1 cellular context compared by ENCODE assay signal in genomic region chr3:133730993-133731392, GRCh38.
TF ChIP-seq lines count a peak whose summit lies in the region.

No MANE protein-coding gene starts in this region.

TF ChIP-seq in HepG2, 621 proteins besides CTCF, POLR2A, EP300 and RAD21 (continued from another document):
- TF ChIP-seq ARID5B (CRISPR knock-in tag; IDR thresholded peaks at IDR 0.05): peak; percentile 97
- peak; percentile 67; the same call in 1 of the 2 replicates for TF ChIP-seq IKZF5 (CRISPR knock-in tag; IDR thresholded peaks at IDR 0.05)
- TF ChIP-seq POLR2AphosphoS5 (IDR thresholded peaks at IDR 0.05; ENCODE audit: low read depth, low read length): no peak
- TF ChIP-seq ZNF710 (CRISPR knock-in tag; IDR thresholded peaks at IDR 0.05; ENCODE audit: borderline replicate concordance): peak; percentile 81; the same call in 1 of the 2 replicates
- 0 out of 2 replicates have a peak, but pooled peaks have one; percentile 47 for TF ChIP-seq KDM3A (CRISPR knock-in tag; IDR thresholded peaks at IDR 0.05; ENCODE audit: low read depth)
- peak; percentile 74 for TF ChIP-seq ZMYM3 (CRISPR knock-in tag; IDR thresholded peaks at IDR 0.05)
- TF ChIP-seq CREM (IDR thresholded peaks at IDR 0.05): peak; percentile 84
- no peak for TF ChIP-seq CREM (CRISPR knock-in tag; IDR thresholded peaks at IDR 0.05)
- TF ChIP-seq RFXAP (CRISPR knock-in tag; IDR thresholded peaks at IDR 0.05; ENCODE audit: borderline replicate concordance): peak; percentile 37; the same call in 1 of the 2 replicates
- TF ChIP-seq HIC2 (CRISPR knock-in tag; IDR thresholded peaks at IDR 0.05; ENCODE audit: low read depth): no peak
- no peak for TF ChIP-seq GABPA (IDR thresholded peaks at IDR 0.05; ENCODE audit: low read depth, low read length)
- 0 out of 2 replicates have a peak, but pooled peaks have one; percentile 22 for TF ChIP-seq GABPA (CRISPR knock-in tag; IDR thresholded peaks at IDR 0.05; ENCODE audit: low read depth)
- peak; percentile 72 for TF ChIP-seq TBL1XR1 (IDR thresholded peaks at IDR 0.05; ENCODE audit: borderline replicate concordance, low read length, partially characterized antibody)
- TF ChIP-seq NR2F6 (IDR thresholded peaks at IDR 0.05): peak; percentile 91
- TF ChIP-seq NR2F6 (CRISPR knock-in tag; IDR thresholded peaks at IDR 0.05): peak; percentile 89
- TF ChIP-seq NR2F1 (CRISPR knock-in tag; IDR thresholded peaks at IDR 0.05): peak; percentile 80 to 86
- peak; percentile 90 for TF ChIP-seq NR2F2 (IDR thresholded peaks at IDR 0.05; ENCODE audit: borderline replicate concordance, low read depth)
- peak; percentile 40; the same call in 1 of the 2 replicates for TF ChIP-seq ZBTB26 (CRISPR knock-in tag; IDR thresholded peaks at IDR 0.05; ENCODE audit: borderline replicate concordance)
- 0 out of 2 replicates have a peak, but pooled peaks have one; percentile 50 for TF ChIP-seq ZNF691 (CRISPR knock-in tag; IDR thresholded peaks at IDR 0.05; ENCODE audit: borderline replicate concordance, low read depth)
- 0 out of 2 replicates have a peak, but pooled peaks have one; percentile 25 for TF ChIP-seq HHEX (CRISPR knock-in tag; IDR thresholded peaks at IDR 0.05)
- TF ChIP-seq ATF1 (CRISPR knock-in tag; IDR thresholded peaks at IDR 0.05): peak; percentile 32; the same call in 1 of the 2 replicates
- TF ChIP-seq TBX2 (CRISPR knock-in tag; IDR thresholded peaks at IDR 0.05; ENCODE audit: borderline replicate concordance): peak; percentile 71
- peak; percentile 80; the same call in 1 of the 2 replicates for TF ChIP-seq ZNF614 (CRISPR knock-in tag; IDR thresholded peaks at IDR 0.05; ENCODE audit: borderline replicate concordance)
- TF ChIP-seq FOXA3 (CRISPR knock-in tag; IDR thresholded peaks at IDR 0.05): peak; percentile 94
- TF ChIP-seq KLF16 (CRISPR knock-in tag; IDR thresholded peaks at IDR 0.05): peak in 1 of 2 experiments; percentile 44; a peak in 1 of 4 replicates
- peak; percentile 45; the same call in 1 of the 2 replicates for TF ChIP-seq DPF2 (CRISPR knock-in tag; IDR thresholded peaks at IDR 0.05; ENCODE audit: borderline replicate concordance, low read depth)
- TF ChIP-seq TARDBP (CRISPR knock-in tag; IDR thresholded peaks at IDR 0.05): peak; percentile 91; the same call in 1 of the 2 replicates
- TF ChIP-seq HNF4G (IDR thresholded peaks at IDR 0.05; ENCODE audit: borderline replicate concordance, low read depth, low read length): peak; percentile 98
- TF ChIP-seq HNF4G (CRISPR knock-in tag; IDR thresholded peaks at IDR 0.05; ENCODE audit: borderline replicate concordance, low read depth): peak; percentile 98
- peak; percentile 86 for TF ChIP-seq ISL2 (CRISPR knock-in tag; IDR thresholded peaks at IDR 0.05)
- peak; percentile 75 for TF ChIP-seq ZNF644 (CRISPR knock-in tag; IDR thresholded peaks at IDR 0.05; ENCODE audit: low read depth)
- peak; percentile 69; the same call in 1 of the 2 replicates for TF ChIP-seq SMAD3 (CRISPR knock-in tag; IDR thresholded peaks at IDR 0.05)
- peak; percentile 50; the same call in 1 of the 2 replicates for TF ChIP-seq ZNF788 (CRISPR knock-in tag; IDR thresholded peaks at IDR 0.05; ENCODE audit: borderline replicate concordance)
- TF ChIP-seq ETV5 (CRISPR knock-in tag; IDR thresholded peaks at IDR 0.05; ENCODE audit: borderline replicate concordance): peak; percentile 26; the same call in 1 of the 2 replicates
- TF ChIP-seq ZNF724P (CRISPR knock-in tag; IDR thresholded peaks at IDR 0.05; ENCODE audit: borderline replicate concordance): no peak
- TF ChIP-seq ZNF556 (CRISPR knock-in tag; IDR thresholded peaks at IDR 0.05; ENCODE audit: borderline replicate concordance): peak; percentile 29; the same call in 1 of the 2 replicates
- TF ChIP-seq ZNF792 (CRISPR knock-in tag; IDR thresholded peaks at IDR 0.05): peak; percentile 54; the same call in 1 of the 2 replicates
- TF ChIP-seq NCOR1 (IDR thresholded peaks at IDR 0.05; ENCODE audit: borderline replicate concordance, low read length): peak; percentile 99
- peak; percentile 77 for TF ChIP-seq MLX (CRISPR knock-in tag; IDR thresholded peaks at IDR 0.05)
- peak; percentile 80; the same call in 1 of the 2 replicates for TF ChIP-seq ZBTB20 (CRISPR knock-in tag; IDR thresholded peaks at IDR 0.05; ENCODE audit: borderline replicate concordance, low read depth)
- peak; percentile 91 for TF ChIP-seq RARA (CRISPR knock-in tag; IDR thresholded peaks at IDR 0.05)
- TF ChIP-seq ZNF740 (CRISPR knock-in tag; IDR thresholded peaks at IDR 0.05): no peak
- TF ChIP-seq ASH2L (IDR thresholded peaks at IDR 0.05; ENCODE audit: insufficient read length, low read depth, low read length): peak; percentile 68
- TF ChIP-seq GFI1 (CRISPR knock-in tag; IDR thresholded peaks at IDR 0.05; ENCODE audit: borderline replicate concordance): peak; percentile 97
- no peak for TF ChIP-seq MIER2 (CRISPR knock-in tag; IDR thresholded peaks at IDR 0.05)
- TF ChIP-seq XRCC5 (optimal IDR thresholded peaks at IDR 0.05; ENCODE audit: low read length): peak; percentile 20
- TF ChIP-seq ZC3H13 (CRISPR knock-in tag; IDR thresholded peaks at IDR 0.05): no peak
- TF ChIP-seq KDM2A (CRISPR knock-in tag; IDR thresholded peaks at IDR 0.05; ENCODE audit: borderline replicate concordance, low read depth): no peak
- TF ChIP-seq ZBTB43 (CRISPR knock-in tag; conservative IDR thresholded peaks at IDR 0.05): peak; percentile 84
